In genomic region chr3:25783661-25784512, GRCh38 we compare ENCODE assay signal across 1 cellular context.
A peak's percentile ranks its signal among the peaks of the same experiment; 100 is the strongest.
TF ChIP-seq lines count a peak whose summit lies in the region.

No MANE protein-coding gene starts in this region.

TF ChIP-seq in K562, 482 proteins besides CTCF, POLR2A, EP300 and RAD21 (continued from another document and continues in another):
- TF ChIP-seq, protein P1, sequence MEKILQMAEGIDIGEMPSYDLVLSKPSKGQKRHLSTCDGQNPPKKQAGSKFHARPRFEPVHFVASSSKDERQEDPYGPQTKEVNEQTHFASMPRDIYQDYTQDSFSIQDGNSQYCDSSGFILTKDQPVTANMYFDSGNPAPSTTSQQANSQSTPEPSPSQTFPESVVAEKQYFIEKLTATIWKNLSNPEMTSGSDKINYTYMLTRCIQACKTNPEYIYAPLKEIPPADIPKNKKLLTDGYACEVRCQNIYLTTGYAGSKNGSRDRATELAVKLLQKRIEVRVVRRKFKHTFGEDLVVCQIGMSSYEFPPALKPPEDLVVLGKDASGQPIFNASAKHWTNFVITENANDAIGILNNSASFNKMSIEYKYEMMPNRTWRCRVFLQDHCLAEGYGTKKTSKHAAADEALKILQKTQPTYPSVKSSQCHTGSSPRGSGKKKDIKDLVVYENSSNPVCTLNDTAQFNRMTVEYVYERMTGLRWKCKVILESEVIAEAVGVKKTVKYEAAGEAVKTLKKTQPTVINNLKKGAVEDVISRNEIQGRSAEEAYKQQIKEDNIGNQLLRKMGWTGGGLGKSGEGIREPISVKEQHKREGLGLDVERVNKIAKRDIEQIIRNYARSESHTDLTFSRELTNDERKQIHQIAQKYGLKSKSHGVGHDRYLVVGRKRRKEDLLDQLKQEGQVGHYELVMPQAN (IDR thresholded peaks at IDR 0.05; ENCODE audit: borderline replicate concordance), result peak; percentile 42; the same call in 1 of the 2 replicates
- TF ChIP-seq NCOA6 (IDR thresholded peaks at IDR 0.05) (no peak), ZNF212 (CRISPR knock-in tag; IDR thresholded peaks at IDR 0.05) (0 out of 2 replicates have a peak, but pooled peaks have one; percentile 11), ZNF133 (CRISPR knock-in tag; IDR thresholded peaks at IDR 0.05) (no peak), ZNF232 (CRISPR knock-in tag; IDR thresholded peaks at IDR 0.05) (peak; percentile 77; the same call in 1 of the 2 replicates), ZBTB7A (IDR thresholded peaks at IDR 0.05; ENCODE audit: borderline replicate concordance, control insufficient read depth, low read depth, low read length) (peak; percentile 85), BRD4 (IDR thresholded peaks at IDR 0.05) (peak; percentile 29; the same call in 1 of the 2 replicates), L3MBTL2 (IDR thresholded peaks at IDR 0.05) (peak; percentile 88), FOXM1 (IDR thresholded peaks at IDR 0.05; ENCODE audit: low read depth) (0 out of 2 replicates have a peak, but pooled peaks have one; percentile 20), FOXM1 (CRISPR knock-in tag; IDR thresholded peaks at IDR 0.05; ENCODE audit: low read depth) (no peak), RNF2 (IDR thresholded peaks at IDR 0.05) (peak; percentile 58; the same call in 1 of the 2 replicates), MAX (CRISPR knock-in tag; IDR thresholded peaks at IDR 0.05) (peak; percentile 68), MYC (IDR thresholded peaks at IDR 0.05; ENCODE audit: low read depth, low read length) (peak; percentile 10; the same call in 1 of the 2 replicates), MYC (CRISPR knock-in tag; IDR thresholded peaks at IDR 0.05; ENCODE audit: borderline replicate concordance, low read depth) (no peak), TSC22D4 (tag; IDR thresholded peaks at IDR 0.05) (no peak), ZNF77 (CRISPR knock-in tag; IDR thresholded peaks at IDR 0.05) (no peak), DPF2 (IDR thresholded peaks at IDR 0.05) (0 out of 2 replicates have a peak, but pooled peaks have one; percentile 40), ZSCAN32 (CRISPR knock-in tag; IDR thresholded peaks at IDR 0.05) (no peak), TGIF2 (CRISPR knock-in tag; IDR thresholded peaks at IDR 0.05) (no peak), SMAD4 (CRISPR knock-in tag; conservative IDR thresholded peaks at IDR 0.05) (0 out of 2 replicates have a peak, but pooled peaks have one; percentile 24), DMBX1 (CRISPR knock-in tag; IDR thresholded peaks at IDR 0.05; ENCODE audit: borderline replicate concordance) (no peak), ZNF263 (CRISPR knock-in tag; IDR thresholded peaks at IDR 0.05; ENCODE audit: borderline replicate concordance) (peak; percentile 56), ZKSCAN3 (CRISPR knock-in tag; IDR thresholded peaks at IDR 0.05) (no peak), ID3 (CRISPR knock-in tag; IDR thresholded peaks at IDR 0.05) (no peak), ID3 (tag; IDR thresholded peaks at IDR 0.05) (no peak), CREB1 (IDR thresholded peaks at IDR 0.05) (0 out of 2 replicates have a peak, but pooled peaks have one; percentile 7), CREB1 (CRISPR knock-in tag; IDR thresholded peaks at IDR 0.05) (0 out of 2 replicates have a peak, but pooled peaks have one; percentile 24), CEBPB (tag; IDR thresholded peaks at IDR 0.05) (peak; percentile 100), MAZ (CRISPR knock-in tag; conservative IDR thresholded peaks at IDR 0.05 in 1 of 2, IDR thresholded peaks at IDR 0.05 in 1 of 2) (peak in 1 of 2 experiments; percentile 30; a peak in 1 of 4 replicates), ZNF431 (CRISPR knock-in tag; IDR thresholded peaks at IDR 0.05) (peak; percentile 65), CREB3L1 (IDR thresholded peaks at IDR 0.05; ENCODE audit: borderline replicate concordance, low read depth) (peak; percentile 60; the same call in 1 of the 2 replicates), MYNN (IDR thresholded peaks at IDR 0.05) (no peak), MYNN (CRISPR knock-in tag; IDR thresholded peaks at IDR 0.05) (no peak), ASH1L (IDR thresholded peaks at IDR 0.05; ENCODE audit: borderline replicate concordance, low read depth, partially characterized antibody) (peak; percentile 41), TRIM24 (IDR thresholded peaks at IDR 0.05) (peak; percentile 10 to 32; a peak in 1 of 4 replicates), CREM (IDR thresholded peaks at IDR 0.05; ENCODE audit: low read depth) (no peak), CREB5 (CRISPR knock-in tag; IDR thresholded peaks at IDR 0.05) (no peak), FOXK1 (CRISPR knock-in tag; IDR thresholded peaks at IDR 0.05; ENCODE audit: borderline replicate concordance) (peak; percentile 51; the same call in 1 of the 2 replicates)
- TF ChIP-seq, protein P2, sequence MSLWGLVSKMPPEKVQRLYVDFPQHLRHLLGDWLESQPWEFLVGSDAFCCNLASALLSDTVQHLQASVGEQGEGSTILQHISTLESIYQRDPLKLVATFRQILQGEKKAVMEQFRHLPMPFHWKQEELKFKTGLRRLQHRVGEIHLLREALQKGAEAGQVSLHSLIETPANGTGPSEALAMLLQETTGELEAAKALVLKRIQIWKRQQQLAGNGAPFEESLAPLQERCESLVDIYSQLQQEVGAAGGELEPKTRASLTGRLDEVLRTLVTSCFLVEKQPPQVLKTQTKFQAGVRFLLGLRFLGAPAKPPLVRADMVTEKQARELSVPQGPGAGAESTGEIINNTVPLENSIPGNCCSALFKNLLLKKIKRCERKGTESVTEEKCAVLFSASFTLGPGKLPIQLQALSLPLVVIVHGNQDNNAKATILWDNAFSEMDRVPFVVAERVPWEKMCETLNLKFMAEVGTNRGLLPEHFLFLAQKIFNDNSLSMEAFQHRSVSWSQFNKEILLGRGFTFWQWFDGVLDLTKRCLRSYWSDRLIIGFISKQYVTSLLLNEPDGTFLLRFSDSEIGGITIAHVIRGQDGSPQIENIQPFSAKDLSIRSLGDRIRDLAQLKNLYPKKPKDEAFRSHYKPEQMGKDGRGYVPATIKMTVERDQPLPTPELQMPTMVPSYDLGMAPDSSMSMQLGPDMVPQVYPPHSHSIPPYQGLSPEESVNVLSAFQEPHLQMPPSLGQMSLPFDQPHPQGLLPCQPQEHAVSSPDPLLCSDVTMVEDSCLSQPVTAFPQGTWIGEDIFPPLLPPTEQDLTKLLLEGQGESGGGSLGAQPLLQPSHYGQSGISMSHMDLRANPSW (CRISPR knock-in tag; IDR thresholded peaks at IDR 0.05), result no peak
- TF ChIP-seq, protein P3, sequence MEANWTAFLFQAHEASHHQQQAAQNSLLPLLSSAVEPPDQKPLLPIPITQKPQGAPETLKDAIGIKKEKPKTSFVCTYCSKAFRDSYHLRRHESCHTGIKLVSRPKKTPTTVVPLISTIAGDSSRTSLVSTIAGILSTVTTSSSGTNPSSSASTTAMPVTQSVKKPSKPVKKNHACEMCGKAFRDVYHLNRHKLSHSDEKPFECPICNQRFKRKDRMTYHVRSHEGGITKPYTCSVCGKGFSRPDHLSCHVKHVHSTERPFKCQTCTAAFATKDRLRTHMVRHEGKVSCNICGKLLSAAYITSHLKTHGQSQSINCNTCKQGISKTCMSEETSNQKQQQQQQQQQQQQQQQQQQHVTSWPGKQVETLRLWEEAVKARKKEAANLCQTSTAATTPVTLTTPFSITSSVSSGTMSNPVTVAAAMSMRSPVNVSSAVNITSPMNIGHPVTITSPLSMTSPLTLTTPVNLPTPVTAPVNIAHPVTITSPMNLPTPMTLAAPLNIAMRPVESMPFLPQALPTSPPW (CRISPR knock-in tag; IDR thresholded peaks at IDR 0.05), result peak; percentile 30; the same call in 1 of the 2 replicates
- TF ChIP-seq, protein P4, sequence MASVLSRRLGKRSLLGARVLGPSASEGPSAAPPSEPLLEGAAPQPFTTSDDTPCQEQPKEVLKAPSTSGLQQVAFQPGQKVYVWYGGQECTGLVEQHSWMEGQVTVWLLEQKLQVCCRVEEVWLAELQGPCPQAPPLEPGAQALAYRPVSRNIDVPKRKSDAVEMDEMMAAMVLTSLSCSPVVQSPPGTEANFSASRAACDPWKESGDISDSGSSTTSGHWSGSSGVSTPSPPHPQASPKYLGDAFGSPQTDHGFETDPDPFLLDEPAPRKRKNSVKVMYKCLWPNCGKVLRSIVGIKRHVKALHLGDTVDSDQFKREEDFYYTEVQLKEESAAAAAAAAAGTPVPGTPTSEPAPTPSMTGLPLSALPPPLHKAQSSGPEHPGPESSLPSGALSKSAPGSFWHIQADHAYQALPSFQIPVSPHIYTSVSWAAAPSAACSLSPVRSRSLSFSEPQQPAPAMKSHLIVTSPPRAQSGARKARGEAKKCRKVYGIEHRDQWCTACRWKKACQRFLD (CRISPR knock-in tag; IDR thresholded peaks at IDR 0.05), result no peak
- TF ChIP-seq, protein P5, sequence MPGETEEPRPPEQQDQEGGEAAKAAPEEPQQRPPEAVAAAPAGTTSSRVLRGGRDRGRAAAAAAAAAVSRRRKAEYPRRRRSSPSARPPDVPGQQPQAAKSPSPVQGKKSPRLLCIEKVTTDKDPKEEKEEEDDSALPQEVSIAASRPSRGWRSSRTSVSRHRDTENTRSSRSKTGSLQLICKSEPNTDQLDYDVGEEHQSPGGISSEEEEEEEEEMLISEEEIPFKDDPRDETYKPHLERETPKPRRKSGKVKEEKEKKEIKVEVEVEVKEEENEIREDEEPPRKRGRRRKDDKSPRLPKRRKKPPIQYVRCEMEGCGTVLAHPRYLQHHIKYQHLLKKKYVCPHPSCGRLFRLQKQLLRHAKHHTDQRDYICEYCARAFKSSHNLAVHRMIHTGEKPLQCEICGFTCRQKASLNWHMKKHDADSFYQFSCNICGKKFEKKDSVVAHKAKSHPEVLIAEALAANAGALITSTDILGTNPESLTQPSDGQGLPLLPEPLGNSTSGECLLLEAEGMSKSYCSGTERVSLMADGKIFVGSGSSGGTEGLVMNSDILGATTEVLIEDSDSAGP (CRISPR knock-in tag; IDR thresholded peaks at IDR 0.05), result 0 out of 2 replicates have a peak, but pooled peaks have one; percentile 14
- TF ChIP-seq, protein P6, sequence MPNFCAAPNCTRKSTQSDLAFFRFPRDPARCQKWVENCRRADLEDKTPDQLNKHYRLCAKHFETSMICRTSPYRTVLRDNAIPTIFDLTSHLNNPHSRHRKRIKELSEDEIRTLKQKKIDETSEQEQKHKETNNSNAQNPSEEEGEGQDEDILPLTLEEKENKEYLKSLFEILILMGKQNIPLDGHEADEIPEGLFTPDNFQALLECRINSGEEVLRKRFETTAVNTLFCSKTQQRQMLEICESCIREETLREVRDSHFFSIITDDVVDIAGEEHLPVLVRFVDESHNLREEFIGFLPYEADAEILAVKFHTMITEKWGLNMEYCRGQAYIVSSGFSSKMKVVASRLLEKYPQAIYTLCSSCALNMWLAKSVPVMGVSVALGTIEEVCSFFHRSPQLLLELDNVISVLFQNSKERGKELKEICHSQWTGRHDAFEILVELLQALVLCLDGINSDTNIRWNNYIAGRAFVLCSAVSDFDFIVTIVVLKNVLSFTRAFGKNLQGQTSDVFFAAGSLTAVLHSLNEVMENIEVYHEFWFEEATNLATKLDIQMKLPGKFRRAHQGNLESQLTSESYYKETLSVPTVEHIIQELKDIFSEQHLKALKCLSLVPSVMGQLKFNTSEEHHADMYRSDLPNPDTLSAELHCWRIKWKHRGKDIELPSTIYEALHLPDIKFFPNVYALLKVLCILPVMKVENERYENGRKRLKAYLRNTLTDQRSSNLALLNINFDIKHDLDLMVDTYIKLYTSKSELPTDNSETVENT (CRISPR knock-in tag; IDR thresholded peaks at IDR 0.05), result 0 out of 2 replicates have a peak, but pooled peaks have one; percentile 28
